In genomic region chr12:120534203-120534702, GRCh38 we compare ENCODE assay signal across 8 cellular contexts. TPM values are rescaled to one million over a fixed set of nuclear protein-coding genes. Genes with fewer than 3 reads are reported as not detected.
DNase-seq lines count a peak whose midpoint lies in the region; ATAC-seq, FAIRE-seq and TF ChIP-seq lines count a peak whose summit lies in the region.

TSS of gene RNF10 (plus strand) at chr12:120534356. CDS start at chr12:120534812, 456 bp downstream.

- H3K9ac ChIP-seq in HUES64 (ENCODE audit: low read depth, low read length) (peak within 1 kb of the TSS; percentile 83), OCI-LY1 (ENCODE audit: low read length) (peak within 1 kb of the TSS; percentile 88), endothelial cell of umbilical vein (replicated peaks; ENCODE audit: extremely low read depth, insufficient read depth, low read length) (peak within 1 kb of the TSS; percentile 63)

- H3K4me2 ChIP-seq in OCI-LY1 (ENCODE audit: low read length) (peak within 1 kb of the TSS; percentile 96), endothelial cell of umbilical vein (ENCODE audit: insufficient read depth, low read length) (peak within 1 kb of the TSS; percentile 100)

- no peaks in the 10 kb centered on the region for H3K9me1 ChIP-seq in endothelial cell of umbilical vein (replicated peaks; ENCODE audit: control insufficient read depth, extremely low read depth, insufficient read depth, low read length)

- no peaks in the 10 kb centered on the region for H3K9me2 ChIP-seq in OCI-LY1 (ENCODE audit: low read depth, low read length)

- dilution Hi-C loops in endothelial cell of umbilical vein (cut with MboI; ENCODE audit: extremely low pct_ligation_motif_present, low sequenced_read_pairs): no loop called here

- DNase-seq in CMK (ENCODE audit: low read depth) (peak; percentile 59), activated T-cell treated with anti-CD3 and anti-CD28 coated beads for 1 hour (ENCODE audit: low read depth) (peak; percentile 59), endothelial cell of umbilical vein (ENCODE audit: low read depth, low spot score) (peak; percentile 78)
- peak; percentile 32 for DNase-seq in stimulated activated CD8-positive, alpha-beta memory T cell treated with anti-CD3 and anti-CD28 coated beads, Interleukin-15, amount 100 ng/mL, for 24 hours (ENCODE audit: low read depth)

- H3K36me3 ChIP-seq in HUES64 (ENCODE audit: insufficient read depth, low read length): peaks cover 16% of the 10 kb centered on the region
- H3K36me3 ChIP-seq in OCI-LY1 (ENCODE audit: insufficient read depth, low read length): peaks cover 21% of the 10 kb centered on the region
- no peaks in the 10 kb centered on the region for H3K36me3 ChIP-seq in endothelial cell of umbilical vein (ENCODE audit: control insufficient read depth in 2 of 2, extremely low read depth in 1 of 2, insufficient read depth in 2 of 2, low read length in 2 of 2)
- H3K36me3 ChIP-seq in mesodermal cell (ENCODE audit: control insufficient read depth, insufficient read depth, low read length): peaks cover 35% of the 10 kb centered on the region

- CTCF ChIA-PET in endothelial cell of umbilical vein (lab: Charles Lee): interaction anchor here (1.2 to 1.4 kb wide), 2 partner anchors 28 to 30 kb away, joined by 3 read pairs; no protein-coding TSS in a partner anchor

- BruUV-seq in endothelial cell of umbilical vein (replicated peaks; lab: Mats Ljungman, UMichigan): no TSS peak

- H3K4me1 ChIP-seq in HUES64 (ENCODE audit: insufficient read depth, low read length): peaks cover 28% of the 10 kb centered on the region
- H3K4me1 ChIP-seq in OCI-LY1 (ENCODE audit: insufficient read depth, low read length, severe bottlenecking): peaks cover 60% of the 10 kb centered on the region
- H3K4me1 ChIP-seq in endothelial cell of umbilical vein (ENCODE audit: control insufficient read depth, extremely low read depth, insufficient read depth, low read length): peaks cover 48% of the 10 kb centered on the region
- H3K4me1 ChIP-seq in mesodermal cell (ENCODE audit: control insufficient read depth, insufficient read depth, low read length, poor library complexity, severe bottlenecking): peaks cover 11% of the 10 kb centered on the region

- intact Hi-C loops in endothelial cell of umbilical vein (cut with micrococcal nuclease): no loop called here

- POLR2A ChIA-PET in endothelial cell of umbilical vein (lab: Charles Lee): no interaction called here

- H3K27me3 ChIP-seq in HUES64 (ENCODE audit: insufficient read depth, low read length): no peaks in the 10 kb centered on the region
- no peaks in the 10 kb centered on the region for H3K27me3 ChIP-seq in OCI-LY1 (ENCODE audit: insufficient read depth, low read length)
- no peaks in the 10 kb centered on the region for H3K27me3 ChIP-seq in endothelial cell of umbilical vein (ENCODE audit: control insufficient read depth in 2 of 2, insufficient read depth in 2 of 2, low read length in 2 of 2)

- H3K27ac ChIP-seq in HUES64 (ENCODE audit: low read depth, low read length) (peak within 1 kb of the TSS; percentile 63), OCI-LY1 (ENCODE audit: low read depth, low read length, poor library complexity, severe bottlenecking) (peak within 1 kb of the TSS; percentile 78), endothelial cell of umbilical vein (ENCODE audit: insufficient read depth, low read depth, low read length) (peak within 1 kb of the TSS; percentile 52), mesodermal cell (ENCODE audit: low read depth, low read length, severe bottlenecking) (peak within 1 kb of the TSS; percentile 75)

- H3K79me2 ChIP-seq in OCI-LY1 (ENCODE audit: insufficient read depth, low read length) (peaks cover 44% of the 10 kb centered on the region), endothelial cell of umbilical vein (ENCODE audit: control insufficient read depth, insufficient read depth, low read length) (peaks cover 51% of the 10 kb centered on the region)

- H3K9me3 ChIP-seq in HUES64 (ENCODE audit: insufficient read depth, low read depth, low read length) (no peaks in the 10 kb centered on the region), OCI-LY1 (ENCODE audit: low read length) (no peaks in the 10 kb centered on the region), endothelial cell of umbilical vein (replicated peaks; ENCODE audit: control insufficient read depth, insufficient read depth, low read length) (no peaks in the 10 kb centered on the region), mesodermal cell (ENCODE audit: control insufficient read depth, low read length) (no peaks in the 10 kb centered on the region)

- peak; percentile 51 for ATAC-seq in GM21360 (IDR thresholded peaks at IDR 0.05; ENCODE audit: unreplicated experiment)

- H3K4me3 ChIP-seq in HUES64 (ENCODE audit: low read length) (peak within 1 kb of the TSS; percentile 83), OCI-LY1 (ENCODE audit: low read depth, low read length, poor library complexity, severe bottlenecking) (peak within 1 kb of the TSS; percentile 90), endothelial cell of umbilical vein (replicated peaks in 1 of 3; ENCODE audit: insufficient read depth in 1 of 3, low read depth in 1 of 3, low read length in 3 of 3) (peak within 1 kb of the TSS; percentile 40 to 83 (median 69)), mesodermal cell (ENCODE audit: extremely low read depth, insufficient read depth, low read length, poor library complexity, severe bottlenecking) (peak within 1 kb of the TSS; percentile 97)

- FAIRE-seq in endothelial cell of umbilical vein (lab: Jason Lieb, UNC): peak; percentile 77

- peak; percentile 98 for TF ChIP-seq POLR2A in endothelial cell of umbilical vein (IDR thresholded peaks at IDR 0.05; ENCODE audit: low read depth, low read length)

- H3F3A ChIP-seq in OCI-LY1 (ENCODE audit: insufficient read depth, low read length): 0 out of 2 replicates have a peak, but pooled peaks cover 10% of the 10 kb centered on the region

- H4K20me1 ChIP-seq in OCI-LY1 (ENCODE audit: insufficient read depth, low read length): no peaks in the 10 kb centered on the region
- peaks cover 12% of the 10 kb centered on the region for H4K20me1 ChIP-seq in endothelial cell of umbilical vein (replicated peaks; ENCODE audit: control insufficient read depth, extremely low read depth, insufficient read depth, low read length)

- peak within 1 kb of the TSS; percentile 31; the same call in 1 of the 2 replicates for H2AFZ ChIP-seq in OCI-LY1 (ENCODE audit: low read length)
- peak within 1 kb of the TSS; percentile 6 for H2AFZ ChIP-seq in endothelial cell of umbilical vein (ENCODE audit: low read depth, low read length)

- under 1% methylated on average over 43 of the region's 43 CpGs for WGBS in HUES64
- WGBS in mesodermal cell (ENCODE audit: insufficient coverage in 2 of 2), 2 experiments: 0% methylated on average over 28 to 33 of the region's 43 CpGs

- TF ChIP-seq CTCF in OCI-LY1 (IDR thresholded peaks at IDR 0.05; ENCODE audit: low read length): no peak
- TF ChIP-seq CTCF in endothelial cell of umbilical vein (IDR thresholded peaks at IDR 0.05; ENCODE audit: extremely low read depth in 1 of 2, insufficient read depth in 1 of 2, low read depth in 1 of 2, low read length in 2 of 2): no peak

TF ChIP-seq in endothelial cell of umbilical vein, 7 proteins besides CTCF, POLR2A, EP300 and RAD21:
- no peak for TF ChIP-seq JUN (IDR thresholded peaks at IDR 0.05; ENCODE audit: borderline replicate concordance, insufficient read depth, insufficient read length, low read depth)
- no peak for TF ChIP-seq EZH2 (IDR thresholded peaks at IDR 0.05; ENCODE audit: borderline replicate concordance, low read depth, low read length, severe bottlenecking)
- TF ChIP-seq POLR2AphosphoS5 (IDR thresholded peaks at IDR 0.05; ENCODE audit: insufficient read depth, low read depth, low read length): peak; percentile 94

RNA-seq across cellular contexts. Expression of gene RNF10, which starts in this region (rescaled TPM):
- polyA plus RNA-seq in HUES64 (2013, experiment 1 of 2): 101 TPM
- polyA plus RNA-seq in HUES64 (2013, experiment 2 of 2): 106 TPM
- 192 and 236 TPM in 2 replicates for total RNA-seq in endothelial cell of umbilical vein
- 92.1 and 120 TPM in 2 replicates for polyA plus RNA-seq in endothelial cell of umbilical vein
- polyA plus RNA-seq in endothelial cell of umbilical vein (2011; cell fraction: cytosol; rRNA removed): 154 and 160 TPM in 2 replicates
- polyA plus RNA-seq in endothelial cell of umbilical vein (2011; cell fraction: nucleus; rRNA removed): 286 and 294 TPM in 2 replicates
- 197 and 220 TPM in 2 replicates for polyA plus RNA-seq in endothelial cell of umbilical vein (2012)
- polyA minus RNA-seq in endothelial cell of umbilical vein: 292 and 309 TPM in 2 replicates
- 70.1 TPM for polyA minus RNA-seq in endothelial cell of umbilical vein (2011; cell fraction: cytosol; rRNA and poly(A)+ RNA removed)
- 84.4 and 152 TPM in 2 replicates for polyA minus RNA-seq in endothelial cell of umbilical vein (2011; cell fraction: nucleus; rRNA and poly(A)+ RNA removed)
- polyA plus RNA-seq in mesodermal cell (2013, experiment 1 of 2): 119 TPM
- 116 TPM for polyA plus RNA-seq in mesodermal cell (2013, experiment 2 of 2)

Comparison
In these comparisons a context has a peak if more than half of its experiments do, and no peak if none do; other contexts are left out.
1. Peak in every context shown above with its lines: DNase-seq, ATAC-seq, H3K4me3 ChIP-seq and H3K27ac ChIP-seq.